In genomic region chr2:152370783-152371182, GRCh38 we compare ENCODE assay signal across 23 cellular contexts.
"Had no signal": no experiment of that assay in that cellular context is flagged by ENCODE, and none has a peak within 500 bp of the region (broad histone marks: within the 10 kb centered on the region; RNA-seq: fewer than 3 reads in every experiment).

No MANE protein-coding gene starts in this region.

- FAIRE-seq: islet of Langerhans, urothelium cell line had no signal

- H3K27me3 ChIP-seq: breast epithelium, esophagus muscularis mucosa, heart right ventricle, spleen, tibial nerve had no signal

- H3K4me1 ChIP-seq: breast epithelium, esophagus muscularis mucosa had no signal

- H3K9me3 ChIP-seq: breast epithelium, esophagus muscularis mucosa, heart right ventricle, mucosa of descending colon, spleen, tibial nerve had no signal

- ATAC-seq: activated CD8-positive, alpha-beta T cell treated with anti-CD3 and anti-CD28 coated beads for 36 hours; activated naive CD8-positive, alpha-beta T cell treated with anti-CD3 and anti-CD28 coated beads, Interleukin-2, amount 50 U/mL, for 24 hours; activated T-cell treated with anti-CD3 and anti-CD28 coated beads, Interleukin-2, amount 50 U/mL, for 4 hours; activated T-helper 17 cell treated with anti-CD3 and anti-CD28 coated beads, Interleukin-2, amount 50 U/mL, for 72 hours; heart right ventricle; left cardiac atrium; mucosa of descending colon; natural killer cell treated with Interleukin-12 subunit alpha and Interleukin-12 subunit beta and Interleukin-15 and Interleukin-18, amount 100 ng/mL, for 72 hours; right cardiac atrium had no signal

- H3K36me3 ChIP-seq: breast epithelium, esophagus muscularis mucosa, heart right ventricle, spleen, tibial nerve had no signal

- H3K4me3 ChIP-seq: breast epithelium, esophagus muscularis mucosa, heart right ventricle, mucosa of descending colon, spleen, tibial nerve had no signal

- H3K27ac ChIP-seq: breast epithelium, esophagus muscularis mucosa, spleen had no signal

- DNase-seq: activated B cell treated with CpG ODN at 0.5 μM for 24 hours; activated CD4-positive, alpha-beta T cell treated with anti-CD3 and anti-CD28 coated beads, Interleukin-2, amount 50 U/mL, for 1 hour; activated CD8-positive, alpha-beta T cell treated with anti-CD3 and anti-CD28 coated beads for 36 hours; activated gamma-delta T cell treated with Interleukin-2 at 50 U/mL for 16 hours; activated naive CD8-positive, alpha-beta T cell treated with anti-CD3 and anti-CD28 coated beads, Interleukin-2, amount 50 U/mL, for 24 hours; activated T-cell treated with anti-CD3 and anti-CD28 coated beads, Interleukin-2, amount 50 U/mL, for 4 hours; central memory CD4-positive, alpha-beta T cell; endodermal cell; foreskin melanocyte; heart right ventricle; left cardiac atrium; mucosa of descending colon; right cardiac atrium; spleen; stimulated activated naive CD4-positive, alpha-beta T cell treated with Interleukin-2 at 50 U/mL for 16 hours; T-helper 1 cell had no signal
